10 cellular contexts compared by ENCODE assay signal in the genomic region with DNA sequence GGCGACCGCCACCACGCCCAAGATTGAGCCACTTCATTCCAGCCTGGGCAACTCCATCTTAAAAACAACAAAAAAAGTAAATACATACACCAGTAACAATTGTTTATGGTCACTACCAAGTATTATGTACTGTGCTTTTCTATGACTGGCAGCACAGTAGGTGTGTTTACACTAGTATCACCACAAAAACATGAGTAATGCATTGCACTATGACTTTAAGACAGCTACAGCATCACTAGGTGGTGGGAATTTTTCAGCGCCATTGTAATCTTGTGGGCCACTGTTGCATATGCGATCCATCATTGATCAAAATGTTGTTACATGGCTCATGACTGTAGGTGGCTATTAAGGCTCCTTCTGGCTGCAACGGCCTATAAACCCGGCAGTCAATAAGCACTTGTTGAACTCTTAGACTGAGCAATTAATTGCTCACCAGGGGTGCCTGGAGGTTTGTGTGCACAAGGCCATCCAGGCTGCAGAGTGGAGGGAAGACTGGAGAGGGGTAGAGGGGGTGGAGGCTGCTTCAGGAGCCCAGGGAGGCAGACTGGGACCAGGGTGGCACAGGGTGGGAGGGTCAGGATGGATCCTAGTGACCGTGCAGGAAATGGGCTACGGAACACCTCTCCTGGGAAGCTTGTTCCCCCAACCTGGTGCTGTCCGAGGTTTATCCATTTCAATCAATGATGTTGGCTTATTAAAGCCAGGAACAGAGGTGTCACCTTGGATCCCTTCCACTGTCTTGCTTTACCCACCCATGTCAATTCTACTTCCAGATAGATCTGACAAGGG. TPM values are rescaled to one million over a fixed set of nuclear protein-coding genes. Genes with fewer than 3 reads are reported as not detected.
DNase-seq lines count a peak whose midpoint lies in the region; ATAC-seq and TF ChIP-seq lines count a peak whose summit lies in the region.
"Had no signal": no experiment of that assay in that cellular context is flagged by ENCODE, and none has a peak within 500 bp of the region (broad histone marks: within the 10 kb centered on the region; RNA-seq: fewer than 3 reads in every experiment).

No MANE protein-coding gene starts in this region.

- peaks cover 14% of the 10 kb centered on the region for H3K27me3 Mint-ChIP-seq in GM23338 (ENCODE audit: insufficient read depth, low read depth, poor library complexity)

- H3K4me3 ChIP-seq in ACC112 (ENCODE audit: low read depth, low read length) (no peak overlapping the region; the same call in 1 of the 2 replicates), GM23338 (no peak overlapping the region), left lung (peak overlapping the region in 1 of 2 donors; percentile 10), vagina (no peak overlapping the region)

- H3K27ac Mint-ChIP-seq in GM23338 = no peak overlapping the region
- H3K27ac Mint-ChIP-seq: brain had no signal

- no peaks in the 10 kb centered on the region for H3K79me2 ChIP-seq in ACC112 (ENCODE audit: control insufficient read depth, insufficient read depth, low read length, unreplicated experiment)
- H3K79me2 ChIP-seq in GM23338 (replicated peaks; ENCODE audit: insufficient read depth) = no peaks in the 10 kb centered on the region

- peaks cover 28% of the 10 kb centered on the region for H3K4me1 Mint-ChIP-seq in GM23338

- H3K4me2 ChIP-seq in GM23338 = no peak overlapping the region

- TF ChIP-seq CTCF in GM23338 (conservative IDR thresholded peaks at IDR 0.05; ENCODE audit: low read depth in 2 of 2) = no peak
- no peak for TF ChIP-seq CTCF in left lung (IDR thresholded peaks at IDR 0.05)
- no peak for TF ChIP-seq CTCF in vagina (IDR thresholded peaks at IDR 0.05)

- no peaks in the 10 kb centered on the region for H3K9me3 ChIP-seq in left lung
- H3K9me3 ChIP-seq in vagina = no peaks in the 10 kb centered on the region

- DNase-seq in GM23338 (ENCODE audit: low spot score) (no peak), RKO (ENCODE audit: low spot score) (peak; percentile 36), left lung (no peak), hippocampal formation (lab: John Stamatoyannopoulos, UW) (no peak), vagina (ENCODE audit: extremely low spot score in 2 of 2) (no peak), NCI-H1048 (lab: John Stamatoyannopoulos, UW) (no peak)
- DNase-seq: NCI-H2171 had no signal

- intact Hi-C loops in left lung (cut with DNase I) (no loop called here), vagina (cut with DNase I) (no loop called here)

- H3F3A ChIP-seq in GM23338 (replicated peaks; ENCODE audit: low read depth) = no peaks in the 10 kb centered on the region

- ATAC-seq in GM23338 = no peak
- no peak for ATAC-seq in left lung
- ATAC-seq in GM21360 (IDR thresholded peaks at IDR 0.05; ENCODE audit: unreplicated experiment) = no peak

- H3K9me3 Mint-ChIP-seq in GM23338 = no peaks in the 10 kb centered on the region
- H3K9me3 Mint-ChIP-seq: brain had no signal

- no peak for TF ChIP-seq POLR2A in vagina (IDR thresholded peaks at IDR 0.05)

- H2AFZ ChIP-seq in ACC112 (ENCODE audit: low read length, unreplicated experiment) (no peak overlapping the region), GM23338 (peak overlapping the region; percentile 59; the same call in 1 of the 2 replicates)

- no peaks in the 10 kb centered on the region for H3K36me3 ChIP-seq in ACC112 (ENCODE audit: insufficient read depth, low read length)
- H3K36me3 ChIP-seq in GM23338 (ENCODE audit: insufficient read depth) = no peaks in the 10 kb centered on the region
- no peaks in the 10 kb centered on the region for H3K36me3 ChIP-seq in left lung
- H3K36me3 ChIP-seq in vagina = no peaks in the 10 kb centered on the region

- peaks cover 35% of the 10 kb centered on the region for H3K4me1 ChIP-seq in ACC112 (ENCODE audit: control insufficient read depth, insufficient read depth, low read length, unreplicated experiment)
- H3K4me1 ChIP-seq in GM23338 (ENCODE audit: insufficient read depth) = no peaks in the 10 kb centered on the region
- peaks cover 3 to 83% of the 10 kb centered on the region in 2 donors for H3K4me1 ChIP-seq in left lung
- H3K4me1 ChIP-seq in vagina = peaks cover 31% of the 10 kb centered on the region

- H3K4me3 Mint-ChIP-seq in GM23338 = no peak overlapping the region
- H3K4me3 Mint-ChIP-seq: brain had no signal

- no peaks in the 10 kb centered on the region for H3K36me3 Mint-ChIP-seq in GM23338 (ENCODE audit: low read depth)
- H3K36me3 Mint-ChIP-seq: brain had no signal

- H3K27me3 ChIP-seq in ACC112 (ENCODE audit: insufficient read depth, low read length) (no peaks in the 10 kb centered on the region), GM23338 (ENCODE audit: insufficient read depth) (no peaks in the 10 kb centered on the region), left lung (no peaks in the 10 kb centered on the region), vagina (no peaks in the 10 kb centered on the region)

- H3K27ac ChIP-seq in ACC112 (ENCODE audit: low read depth, low read length) (peak overlapping the region; percentile 70), GM23338 (ENCODE audit: low read depth) (no peak overlapping the region), left lung (peak overlapping the region; percentile 69 to 94), vagina (no peak overlapping the region)

- H3K9me2 ChIP-seq in GM23338 (ENCODE audit: insufficient read depth) = no peaks in the 10 kb centered on the region

- no peaks in the 10 kb centered on the region for H4K20me1 ChIP-seq in GM23338 (replicated peaks; ENCODE audit: insufficient read depth)

TF ChIP-seq in GM23338, 12 proteins besides CTCF, POLR2A, EP300 and RAD21 (continues in another document):
- TF ChIP-seq CREB1 (CRISPR knock-in tag; IDR thresholded peaks at IDR 0.05; ENCODE audit: low read depth) (no peak), POLR2AphosphoS5 (IDR thresholded peaks at IDR 0.05; ENCODE audit: low read depth) (no peak), EZH2phosphoT487 (IDR thresholded peaks at IDR 0.05; ENCODE audit: unreplicated experiment) (no peak), ZNF331 (CRISPR knock-in tag; IDR thresholded peaks at IDR 0.05; ENCODE audit: low read depth) (no peak), JUNB (IDR thresholded peaks at IDR 0.05; ENCODE audit: unreplicated experiment) (no peak)
- TF ChIP-seq, protein P1, sequence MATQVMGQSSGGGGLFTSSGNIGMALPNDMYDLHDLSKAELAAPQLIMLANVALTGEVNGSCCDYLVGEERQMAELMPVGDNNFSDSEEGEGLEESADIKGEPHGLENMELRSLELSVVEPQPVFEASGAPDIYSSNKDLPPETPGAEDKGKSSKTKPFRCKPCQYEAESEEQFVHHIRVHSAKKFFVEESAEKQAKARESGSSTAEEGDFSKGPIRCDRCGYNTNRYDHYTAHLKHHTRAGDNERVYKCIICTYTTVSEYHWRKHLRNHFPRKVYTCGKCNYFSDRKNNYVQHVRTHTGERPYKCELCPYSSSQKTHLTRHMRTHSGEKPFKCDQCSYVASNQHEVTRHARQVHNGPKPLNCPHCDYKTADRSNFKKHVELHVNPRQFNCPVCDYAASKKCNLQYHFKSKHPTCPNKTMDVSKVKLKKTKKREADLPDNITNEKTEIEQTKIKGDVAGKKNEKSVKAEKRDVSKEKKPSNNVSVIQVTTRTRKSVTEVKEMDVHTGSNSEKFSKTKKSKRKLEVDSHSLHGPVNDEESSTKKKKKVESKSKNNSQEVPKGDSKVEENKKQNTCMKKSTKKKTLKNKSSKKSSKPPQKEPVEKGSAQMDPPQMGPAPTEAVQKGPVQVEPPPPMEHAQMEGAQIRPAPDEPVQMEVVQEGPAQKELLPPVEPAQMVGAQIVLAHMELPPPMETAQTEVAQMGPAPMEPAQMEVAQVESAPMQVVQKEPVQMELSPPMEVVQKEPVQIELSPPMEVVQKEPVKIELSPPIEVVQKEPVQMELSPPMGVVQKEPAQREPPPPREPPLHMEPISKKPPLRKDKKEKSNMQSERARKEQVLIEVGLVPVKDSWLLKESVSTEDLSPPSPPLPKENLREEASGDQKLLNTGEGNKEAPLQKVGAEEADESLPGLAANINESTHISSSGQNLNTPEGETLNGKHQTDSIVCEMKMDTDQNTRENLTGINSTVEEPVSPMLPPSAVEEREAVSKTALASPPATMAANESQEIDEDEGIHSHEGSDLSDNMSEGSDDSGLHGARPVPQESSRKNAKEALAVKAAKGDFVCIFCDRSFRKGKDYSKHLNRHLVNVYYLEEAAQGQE (IDR thresholded peaks at IDR 0.05; ENCODE audit: unreplicated experiment) = no peak
- TF ChIP-seq, protein P2, sequence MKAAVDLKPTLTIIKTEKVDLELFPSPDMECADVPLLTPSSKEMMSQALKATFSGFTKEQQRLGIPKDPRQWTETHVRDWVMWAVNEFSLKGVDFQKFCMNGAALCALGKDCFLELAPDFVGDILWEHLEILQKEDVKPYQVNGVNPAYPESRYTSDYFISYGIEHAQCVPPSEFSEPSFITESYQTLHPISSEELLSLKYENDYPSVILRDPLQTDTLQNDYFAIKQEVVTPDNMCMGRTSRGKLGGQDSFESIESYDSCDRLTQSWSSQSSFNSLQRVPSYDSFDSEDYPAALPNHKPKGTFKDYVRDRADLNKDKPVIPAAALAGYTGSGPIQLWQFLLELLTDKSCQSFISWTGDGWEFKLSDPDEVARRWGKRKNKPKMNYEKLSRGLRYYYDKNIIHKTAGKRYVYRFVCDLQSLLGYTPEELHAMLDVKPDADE (IDR thresholded peaks at IDR 0.05) = no peak

RNA-seq across cellular contexts. Expression of a gene that starts 17.9 kb away (rescaled TPM):
- total RNA-seq in GM23338 (2014; rRNA removed; shearing (Covaris generic)) = 91.7 and 106 TPM in 2 replicates
- polyA plus RNA-seq in GM23338 (2016; fragmentation: Nextera tagmentation; extraction: Ambion mirVana) = 50.0 and 51.5 TPM in 2 replicates
- total RNA-seq in left lung (100 to 1,000 TPM; 211 to 231 TPM), vagina (76.4 TPM)

RNA-seq across cellular contexts. Expression of a gene that starts 47.1 kb away (rescaled TPM):
- total RNA-seq in GM23338 (2014; rRNA removed; shearing (Covaris generic)) = 44.5 and 45.6 TPM in 2 replicates
- 35.3 and 36.5 TPM in 2 replicates for polyA plus RNA-seq in GM23338 (2016; fragmentation: Nextera tagmentation; extraction: Ambion mirVana)
- total RNA-seq in left lung (10 to 100 TPM; 32.9 to 34.9 TPM), vagina (16.9 TPM)

RNA-seq across cellular contexts. Expression of a gene that starts 47.8 kb away (rescaled TPM):
- total RNA-seq in GM23338 (2014; rRNA removed; shearing (Covaris generic)) = 341 and 348 TPM in 2 replicates
- 375 and 444 TPM in 2 replicates for polyA plus RNA-seq in GM23338 (2016; fragmentation: Nextera tagmentation; extraction: Ambion mirVana)
- total RNA-seq in left lung (100 to 1,000 TPM; 221 to 319 TPM), vagina (405 TPM)

Comparison
In these comparisons a context has a peak if more than half of its experiments do, and no peak if none do; other contexts are left out.
1. H3K27ac ChIP-seq: peak in ACC112 (single experiment) and left lung (2 of 2); none in GM23338 (single experiment) and vagina (single experiment).